In the genomic region with DNA sequence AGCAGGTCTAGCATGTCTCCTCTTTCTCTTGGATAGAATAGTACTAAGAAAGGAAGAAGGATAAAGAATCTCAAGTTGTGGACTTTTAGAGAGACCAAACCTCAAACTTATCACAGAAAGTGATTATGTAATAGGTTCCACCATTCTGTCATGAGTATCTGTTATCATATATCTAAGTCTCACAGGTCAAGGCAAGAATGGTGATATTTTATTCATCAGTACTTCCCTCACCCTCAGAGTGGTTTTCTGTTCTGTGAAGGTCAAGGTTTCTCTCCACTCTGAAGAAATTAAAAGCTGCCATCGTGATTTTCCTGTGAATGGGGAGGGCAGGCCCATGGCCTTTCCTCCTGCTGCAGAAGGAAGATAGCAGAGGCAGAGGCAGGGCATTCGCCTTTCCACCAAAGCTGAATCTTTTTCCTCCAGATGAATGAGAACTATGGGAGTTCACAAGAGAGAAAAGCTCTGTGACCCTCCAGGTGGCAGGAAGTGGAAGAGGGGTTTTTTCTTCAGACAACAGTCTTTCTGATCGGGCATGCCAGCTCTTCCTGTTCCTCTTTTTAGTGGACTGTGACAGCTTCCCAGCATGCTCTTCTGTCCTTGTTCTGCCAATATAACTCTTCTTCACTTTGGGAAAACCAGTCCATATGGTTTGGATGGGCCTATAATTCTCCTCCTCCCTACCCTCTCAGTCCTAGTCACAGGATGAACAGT, we compare ENCODE assay signal across 17 cellular contexts. TPM values are rescaled to one million over a fixed set of nuclear protein-coding genes. Genes with fewer than 3 reads are reported as not detected.
A peak's percentile ranks its signal among the peaks of the same experiment; 100 is the strongest.
DNase-seq lines count a peak whose midpoint lies in the region; ATAC-seq and TF ChIP-seq lines count a peak whose summit lies in the region.
"Had no signal": no experiment of that assay in that cellular context is flagged by ENCODE, and none has a peak within 500 bp of the region (broad histone marks: within the 10 kb centered on the region; RNA-seq: fewer than 3 reads in every experiment).

No MANE protein-coding gene starts in this region.

- peaks cover 12 to 33% (median 28%) of the 10 kb centered on the region in 3 donors for H3K4me1 Mint-ChIP-seq in IgD-negative memory B cell
- H3K4me1 Mint-ChIP-seq in activated naive CD4-positive, alpha-beta T cell treated with anti-CD3 and anti-CD28 coated beads, Interleukin-2, amount 10 ng/mL, durations not matched to agents 7 days and 5 days, result peaks cover 2% of the 10 kb centered on the region
- H3K4me1 Mint-ChIP-seq: activated CD4-positive, alpha-beta memory T cell treated with anti-CD3 and anti-CD28 coated beads, Interleukin-2, amount 10 ng/mL, durations not matched to agents 7 days and 5 days; central memory CD8-positive, alpha-beta T cell had no signal

- peak; percentile 73 for ATAC-seq in GM18861 (IDR thresholded peaks at IDR 0.05; ENCODE audit: unreplicated experiment)
- peak; percentile 83 for ATAC-seq in GM21723 (IDR thresholded peaks at IDR 0.05; ENCODE audit: unreplicated experiment)
- ATAC-seq: left cardiac atrium; naive thymus-derived CD4-positive, alpha-beta T cell had no signal

- CTCF ChIA-PET in activated naive CD4-positive, alpha-beta T cell treated with anti-CD3 and anti-CD28 coated beads, Interleukin-2, amount 10 ng/mL, durations not matched to agents 7 days and 5 days (lab: Charles Lee), result no interaction called here

- no peak overlapping the region for H3K4me2 ChIP-seq in MM.1S (ENCODE audit: low read depth, low read length)

- H3K4me1 ChIP-seq in MM.1S (ENCODE audit: low read length), result no peaks in the 10 kb centered on the region
- H3K4me1 ChIP-seq: BE2C, Peyer's patch had no signal

- H3K4me3 ChIP-seq in MM.1S (ENCODE audit: low read length), result no peak overlapping the region
- H3K4me3 ChIP-seq: Peyer's patch had no signal

- H4K20me1 ChIP-seq in MM.1S (ENCODE audit: insufficient read depth, low read length), result no peaks in the 10 kb centered on the region

- H3K79me2 ChIP-seq in MM.1S (ENCODE audit: low read length), result no peaks in the 10 kb centered on the region

- H3K27ac ChIP-seq in MM.1S (ENCODE audit: low read length), result no peak overlapping the region
- H3K27ac ChIP-seq: Peyer's patch had no signal

- peak overlapping the region; percentile 3 to 90 (median 88) for H3K27ac Mint-ChIP-seq in IgD-negative memory B cell
- no peak overlapping the region for H3K27ac Mint-ChIP-seq in activated naive CD4-positive, alpha-beta T cell treated with anti-CD3 and anti-CD28 coated beads, Interleukin-2, amount 10 ng/mL, durations not matched to agents 7 days and 5 days
- H3K27ac Mint-ChIP-seq: activated CD4-positive, alpha-beta memory T cell treated with anti-CD3 and anti-CD28 coated beads, Interleukin-2, amount 10 ng/mL, durations not matched to agents 7 days and 5 days; naive thymus-derived CD4-positive, alpha-beta T cell had no signal

- H3K36me3 Mint-ChIP-seq in IgD-negative memory B cell, result no peaks in the 10 kb centered on the region
- H3K36me3 Mint-ChIP-seq in activated naive CD4-positive, alpha-beta T cell treated with anti-CD3 and anti-CD28 coated beads, Interleukin-2, amount 10 ng/mL, durations not matched to agents 7 days and 5 days, result no peaks in the 10 kb centered on the region

- no peaks in the 10 kb centered on the region for H3K9me2 ChIP-seq in MM.1S (replicated peaks; ENCODE audit: insufficient read depth, low read length)

- DNase-seq in germinal center (ENCODE audit: low spot score) (peak; percentile 8), NCI-H1694 treated with DMSO at 0.1 percent for 48 hours (lab: John Stamatoyannopoulos, UW) (no peak), MM.1S (no peak), posterior vena cava (ENCODE audit: low spot score) (no peak)
- no peak for DNase-seq in activated naive CD4-positive, alpha-beta T cell treated with anti-CD3 and anti-CD28 coated beads, Interleukin-2, amount 10 ng/mL, durations not matched to agents 7 days and 5 days
- DNase-seq: activated CD4-positive, alpha-beta memory T cell treated with anti-CD3 and anti-CD28 coated beads, Interleukin-2, amount 10 ng/mL, durations not matched to agents 7 days and 5 days; activated gamma-delta T cell treated with Interleukin-2 at 50 U/mL for 16 hours; BE2C; H7; left cardiac atrium; naive thymus-derived CD4-positive, alpha-beta T cell had no signal

- H3K4me3 Mint-ChIP-seq in IgD-negative memory B cell, result peak overlapping the region in 3 of 4 donors; percentile 55 to 87 (median 63)
- no peak overlapping the region for H3K4me3 Mint-ChIP-seq in activated naive CD4-positive, alpha-beta T cell treated with anti-CD3 and anti-CD28 coated beads, Interleukin-2, amount 10 ng/mL, durations not matched to agents 7 days and 5 days
- H3K4me3 Mint-ChIP-seq: activated CD4-positive, alpha-beta memory T cell treated with anti-CD3 and anti-CD28 coated beads, Interleukin-2, amount 10 ng/mL, durations not matched to agents 7 days and 5 days; central memory CD8-positive, alpha-beta T cell; naive thymus-derived CD4-positive, alpha-beta T cell had no signal

- no peaks in the 10 kb centered on the region for H3K27me3 Mint-ChIP-seq in IgD-negative memory B cell
- no peaks in the 10 kb centered on the region for H3K27me3 Mint-ChIP-seq in activated naive CD4-positive, alpha-beta T cell treated with anti-CD3 and anti-CD28 coated beads, Interleukin-2, amount 10 ng/mL, durations not matched to agents 7 days and 5 days
- H3K27me3 Mint-ChIP-seq: activated CD4-positive, alpha-beta memory T cell treated with anti-CD3 and anti-CD28 coated beads, Interleukin-2, amount 10 ng/mL, durations not matched to agents 7 days and 5 days had no signal

- peaks cover 0 to 5% (median 2%) of the 10 kb centered on the region in 3 donors for H3K9me3 Mint-ChIP-seq in IgD-negative memory B cell
- no peaks in the 10 kb centered on the region for H3K9me3 Mint-ChIP-seq in activated naive CD4-positive, alpha-beta T cell treated with anti-CD3 and anti-CD28 coated beads, Interleukin-2, amount 10 ng/mL, durations not matched to agents 7 days and 5 days
- H3K9me3 Mint-ChIP-seq: activated CD4-positive, alpha-beta memory T cell treated with anti-CD3 and anti-CD28 coated beads, Interleukin-2, amount 10 ng/mL, durations not matched to agents 7 days and 5 days; central memory CD8-positive, alpha-beta T cell had no signal

- no peaks in the 10 kb centered on the region for H3K36me3 ChIP-seq in MM.1S (replicated peaks; ENCODE audit: insufficient read depth, low read length)
- H3K36me3 ChIP-seq: BE2C, Peyer's patch had no signal

- intact Hi-C loops in posterior vena cava (cut with DNase I), result no loop called here

- H2AFZ ChIP-seq in MM.1S (ENCODE audit: low read length), result no peak overlapping the region

- no peak for TF ChIP-seq CTCF in MM.1S (IDR thresholded peaks at IDR 0.05; ENCODE audit: low read length)

- H3F3A ChIP-seq in MM.1S (ENCODE audit: insufficient read depth, low read length), result no peaks in the 10 kb centered on the region

- H3K27me3 ChIP-seq in MM.1S (replicated peaks; ENCODE audit: insufficient read depth, low read length), result no peaks in the 10 kb centered on the region
- H3K27me3 ChIP-seq: BE2C, Peyer's patch had no signal

- H3K9ac ChIP-seq in MM.1S (ENCODE audit: low read length), result no peak overlapping the region

- no peaks in the 10 kb centered on the region for H3K9me3 ChIP-seq in MM.1S (replicated peaks; ENCODE audit: insufficient read depth, low read length)
- H3K9me3 ChIP-seq: BE2C, Peyer's patch had no signal

RNA-seq across cellular contexts. Expression of gene CCK, which starts 37.1 kb away (rescaled TPM):
- not detected for polyA plus RNA-seq in IgD-negative memory B cell
- not detected for total RNA-seq in posterior vena cava
- total RNA-seq: activated CD4-positive, alpha-beta memory T cell treated with anti-CD3 and anti-CD28 coated beads, Interleukin-2, amount 10 ng/mL, durations not matched to agents 7 days and 5 days; left cardiac atrium; naive thymus-derived CD4-positive, alpha-beta T cell; T-helper 1 cell treated with Interleukin-12 subunit alpha and Interleukin-12 subunit beta and Interleukin-4 antibody, amounts not matched to agents 30 ng/mL and 1 ng/mL, for 36 hours had no signal
- polyA plus RNA-seq: naive thymus-derived CD4-positive, alpha-beta T cell had no signal
